In the genomic region with DNA sequence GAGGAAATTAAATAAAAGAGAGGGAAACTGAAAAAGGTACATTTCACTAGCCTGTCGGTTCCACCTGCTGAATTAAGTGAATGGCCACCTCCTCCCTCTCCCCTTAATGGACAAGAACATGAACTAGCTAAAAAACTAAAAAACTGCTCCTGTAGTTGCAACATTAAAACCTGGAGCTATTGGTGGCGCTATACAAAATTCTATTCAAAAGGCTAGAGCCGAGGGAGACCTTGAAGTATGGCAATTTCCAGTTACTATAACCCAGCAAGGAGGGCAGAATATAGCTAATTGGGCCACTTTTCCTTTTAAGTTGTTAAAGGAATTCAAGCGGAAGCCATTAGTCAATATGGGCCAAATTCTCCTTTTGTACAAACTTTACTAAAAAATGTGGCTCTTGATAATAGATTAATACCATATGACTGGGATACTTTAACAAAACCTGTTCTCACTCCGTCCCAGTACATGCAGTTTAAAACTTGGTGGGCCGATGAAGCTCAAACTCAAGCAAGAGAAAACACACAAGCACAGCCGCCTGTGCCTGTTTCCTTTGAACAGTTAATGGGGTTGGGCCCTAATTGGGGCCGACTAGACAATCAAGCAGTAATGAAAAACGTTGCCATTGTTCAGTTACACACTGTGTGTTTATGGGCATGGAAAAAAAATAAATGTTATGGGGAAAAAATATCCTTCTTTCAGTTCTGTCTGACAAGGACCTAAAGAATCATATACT, we compare ENCODE assay signal across 2 cellular contexts.
A peak's percentile ranks its signal among the peaks of the same experiment; 100 is the strongest.
TF ChIP-seq lines count a peak whose summit lies in the region.

No MANE protein-coding gene starts in this region.

TF ChIP-seq in GM23338, 12 proteins besides CTCF, POLR2A, EP300 and RAD21:
- no peak for TF ChIP-seq EZH2 (IDR thresholded peaks at IDR 0.05; ENCODE audit: low read depth, unreplicated experiment)

TF ChIP-seq in K562, 482 proteins besides CTCF, POLR2A, EP300 and RAD21:
- 0 out of 2 replicates have a peak, but pooled peaks have one; percentile 1 for TF ChIP-seq NFE2 (IDR thresholded peaks at IDR 0.05; ENCODE audit: low read depth)
- TF ChIP-seq MCM7 (IDR thresholded peaks at IDR 0.05), result no peak
- no peak for TF ChIP-seq HDAC3 (IDR thresholded peaks at IDR 0.05; ENCODE audit: borderline replicate concordance, partially characterized antibody)
- no peak for TF ChIP-seq PTRF (tag; IDR thresholded peaks at IDR 0.05)
- no peak for TF ChIP-seq MECOM (CRISPR knock-in tag; IDR thresholded peaks at IDR 0.05)
- TF ChIP-seq CEBPB (tag; IDR thresholded peaks at IDR 0.05), result 0 out of 2 replicates have a peak, but pooled peaks have one; percentile 17
- no peak for TF ChIP-seq GABPB2 (CRISPR knock-in tag; conservative IDR thresholded peaks at IDR 0.05)
- TF ChIP-seq E2F3 (CRISPR knock-in tag; IDR thresholded peaks at IDR 0.05), result no peak
- peak; percentile 51; the same call in 1 of the 2 replicates for TF ChIP-seq ZBTB33 (CRISPR knock-in tag; IDR thresholded peaks at IDR 0.05)
